In the genomic region with DNA sequence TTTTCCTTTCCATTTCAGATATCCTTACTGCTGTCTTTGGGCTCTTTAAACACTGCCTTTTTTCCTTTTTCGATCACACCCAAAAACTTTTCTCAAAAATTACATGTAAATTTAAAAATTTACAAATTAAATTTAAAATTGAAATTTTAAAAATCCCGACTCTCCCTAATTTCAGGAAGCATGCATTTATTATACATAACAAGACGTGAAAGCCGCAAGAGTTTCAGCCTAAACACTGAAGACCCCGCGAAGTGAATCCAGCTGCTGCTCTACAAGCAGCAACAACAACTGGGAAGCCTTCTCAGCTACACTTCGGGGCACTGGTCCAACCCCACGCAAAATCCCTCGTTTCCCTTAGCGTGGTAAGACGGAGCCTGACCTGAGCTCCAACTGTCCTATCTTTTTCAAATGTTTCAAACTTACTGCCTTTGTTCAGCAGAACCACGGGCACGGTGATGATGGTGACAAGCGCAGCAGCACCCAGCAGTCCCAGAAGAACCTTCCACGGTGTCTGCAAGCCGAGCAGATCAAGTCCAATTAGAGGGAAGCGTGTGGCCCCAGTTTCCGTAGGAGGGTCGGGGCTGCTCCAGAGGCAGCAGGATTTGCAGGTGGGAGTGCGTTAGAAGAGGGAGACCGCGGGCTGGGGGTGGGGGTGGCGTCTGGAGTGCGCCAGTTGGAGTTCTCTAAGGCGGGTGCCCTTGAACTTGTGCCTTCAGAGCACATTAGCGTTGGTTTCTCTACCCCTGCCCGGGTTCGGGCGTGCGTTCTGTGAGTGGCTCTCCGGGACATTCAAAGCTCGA, we compare ENCODE assay signal across 8 cellular contexts. TPM values are rescaled to one million over a fixed set of nuclear protein-coding genes. Genes with fewer than 3 reads are reported as not detected.
DNase-seq lines count a peak whose midpoint lies in the region; ATAC-seq and TF ChIP-seq lines count a peak whose summit lies in the region.

No MANE protein-coding gene starts in this region.

- H3K27me3 Mint-ChIP-seq in activated CD8-positive, alpha-beta T cell treated with anti-CD3 and anti-CD28 coated beads, Interleukin-2, amount 10 ng/mL, durations not matched to agents 7 days and 5 days (ENCODE audit: low read depth) = no peaks in the 10 kb centered on the region
- peaks cover 30% of the 10 kb centered on the region for H3K27me3 Mint-ChIP-seq in osteocyte (ENCODE audit: unreplicated experiment)

- peaks cover 85% of the 10 kb centered on the region for H3K36me3 Mint-ChIP-seq in activated CD8-positive, alpha-beta T cell treated with anti-CD3 and anti-CD28 coated beads, Interleukin-2, amount 10 ng/mL, durations not matched to agents 7 days and 5 days (ENCODE audit: low read depth)
- H3K36me3 Mint-ChIP-seq in osteocyte (ENCODE audit: unreplicated experiment) = no peaks in the 10 kb centered on the region

- POLR2A ChIA-PET in activated CD8-positive, alpha-beta T cell treated with anti-CD3 and anti-CD28 coated beads, Interleukin-2, amount 10 ng/mL, durations not matched to agents 7 days and 5 days (lab: Charles Lee) = interaction anchor here (0.7 to 5.0 kb wide), 14 partner anchors 8 to 765 kb away, joined by 3 to 62 read pairs (median 3); partner anchors contain the start of gene PSMD14

- H3K27ac Mint-ChIP-seq in activated CD8-positive, alpha-beta T cell treated with anti-CD3 and anti-CD28 coated beads, Interleukin-2, amount 10 ng/mL, durations not matched to agents 7 days and 5 days = peak overlapping the region; percentile 93
- no peak overlapping the region for H3K27ac Mint-ChIP-seq in osteocyte (ENCODE audit: unreplicated experiment)

- CTCF ChIA-PET in activated CD8-positive, alpha-beta T cell treated with anti-CD3 and anti-CD28 coated beads, Interleukin-2, amount 10 ng/mL, durations not matched to agents 7 days and 5 days (lab: Charles Lee) = interaction anchor here (0.8 to 5.0 kb wide), 12 partner anchors 9 to 225 kb away, joined by 3 to 50 read pairs (median 6); no protein-coding TSS in a partner anchor

- peak overlapping the region; percentile 95 for H3K4me3 Mint-ChIP-seq in activated CD8-positive, alpha-beta T cell treated with anti-CD3 and anti-CD28 coated beads, Interleukin-2, amount 10 ng/mL, durations not matched to agents 7 days and 5 days
- H3K4me3 Mint-ChIP-seq in osteocyte (ENCODE audit: unreplicated experiment) = peak overlapping the region; percentile 67

- peak overlapping the region; percentile 70 to 74 for H3K4me3 ChIP-seq in foreskin fibroblast (ENCODE audit: low read depth in 1 of 2, low read length in 2 of 2)

- peak; percentile 42 for DNase-seq in activated CD8-positive, alpha-beta T cell treated with anti-CD3 and anti-CD28 coated beads, Interleukin-2, amount 10 ng/mL, durations not matched to agents 7 days and 5 days
- DNase-seq in foreskin fibroblast (peak in 1 of 2 donors; percentile 38), osteocyte (ENCODE audit: extremely low spot score, unreplicated experiment) (no peak), medulla oblongata (ENCODE audit: extremely low spot score) (no peak), NCI-H510A treated with DMSO at 0.1 percent for 48 hours (lab: John Stamatoyannopoulos, UW) (no peak)

- peaks cover 52% of the 10 kb centered on the region for H3K4me1 Mint-ChIP-seq in activated CD8-positive, alpha-beta T cell treated with anti-CD3 and anti-CD28 coated beads, Interleukin-2, amount 10 ng/mL, durations not matched to agents 7 days and 5 days (ENCODE audit: low read depth)
- peaks cover 17% of the 10 kb centered on the region for H3K4me1 Mint-ChIP-seq in osteocyte (ENCODE audit: unreplicated experiment)

- peak; percentile 1 for ATAC-seq in HG03135 (IDR thresholded peaks at IDR 0.05; ENCODE audit: unreplicated experiment)
- ATAC-seq in activated CD8-positive, alpha-beta T cell treated with anti-CD3 and anti-CD28 coated beads, Interleukin-2, amount 10 ng/mL, durations not matched to agents 7 days and 5 days = peak; percentile 41
- no peak for ATAC-seq in GM21381 (IDR thresholded peaks at IDR 0.05; ENCODE audit: unreplicated experiment)
- no peak for ATAC-seq in HG03175 (IDR thresholded peaks at IDR 0.05; ENCODE audit: unreplicated experiment)

- no peak for TF ChIP-seq CTCF in foreskin fibroblast (IDR thresholded peaks at IDR 0.05; ENCODE audit: low read depth, low read length)
- TF ChIP-seq CTCF in osteocyte (IDR thresholded peaks at IDR 0.05) = no peak

- H3K9me3 Mint-ChIP-seq in activated CD8-positive, alpha-beta T cell treated with anti-CD3 and anti-CD28 coated beads, Interleukin-2, amount 10 ng/mL, durations not matched to agents 7 days and 5 days (ENCODE audit: insufficient read depth) = peaks cover 13% of the 10 kb centered on the region
- no peaks in the 10 kb centered on the region for H3K9me3 Mint-ChIP-seq in osteocyte (ENCODE audit: unreplicated experiment)

RNA-seq across cellular contexts. Expression of gene DPP4, which starts 0.8 kb away (rescaled TPM):
- total RNA-seq in activated CD8-positive, alpha-beta T cell treated with anti-CD3 and anti-CD28 coated beads, Interleukin-2, amount 10 ng/mL, durations not matched to agents 7 days and 5 days = 100 to 1,000 TPM; 158 TPM
- not detected in 2 replicates for total RNA-seq in osteocyte

Comparison
In these comparisons a context has a peak if more than half of its experiments do, and no peak if none do; other contexts are left out.
1. ATAC-seq: peak in HG03135 (single experiment) and activated CD8-positive, alpha-beta T cell treated with anti-CD3 and anti-CD28 coated beads, Interleukin-2, amount 10 ng/mL, durations not matched to agents 7 days and 5 days (single experiment); none in GM21381 (single experiment) and HG03175 (single experiment).
2. RNA of gene DPP4, which starts 0.8 kb away (total RNA-seq): 158 TPM in activated CD8-positive, alpha-beta T cell treated with anti-CD3 and anti-CD28 coated beads, Interleukin-2, amount 10 ng/mL, durations not matched to agents 7 days and 5 days; not detected in osteocyte; every median in the first group is over 100 times any median in the second.